In genomic region chr5:176441921-176442323, GRCh38 we compare ENCODE assay signal across 15 cellular contexts. TPM values are rescaled to one million over a fixed set of nuclear protein-coding genes. Genes with fewer than 3 reads are reported as not detected.
DNase-seq lines count a peak whose midpoint lies in the region; ATAC-seq, FAIRE-seq and TF ChIP-seq lines count a peak whose summit lies in the region.
"Had no signal": no experiment of that assay in that cellular context is flagged by ENCODE, and none has a peak within 500 bp of the region (broad histone marks: within the 10 kb centered on the region; RNA-seq: fewer than 3 reads in every experiment).

No MANE protein-coding gene starts in this region.

- FAIRE-seq in A549 (lab: Jason Lieb, UNC) = no peak
- FAIRE-seq: kidney had no signal

- in situ Hi-C loops in Panc1 (cut with HindIII; ENCODE audit: low pct_unique_long_range_greater_than_20kb, low sequenced_read_pairs) = no loop called here

- H3K27ac Mint-ChIP-seq in CD8-positive, alpha-beta memory T cell = no peak overlapping the region
- H3K27ac Mint-ChIP-seq: activated T-cell treated with anti-CD3 and anti-CD28 coated beads, Interleukin-2, amount 50 U/mL, for 72 hours had no signal

- TF ChIP-seq EP300 in A549 (IDR thresholded peaks at IDR 0.05) = no peak

- no peaks in the 10 kb centered on the region for H3K9me3 Mint-ChIP-seq in CD8-positive, alpha-beta memory T cell
- H3K9me3 Mint-ChIP-seq: activated T-cell treated with anti-CD3 and anti-CD28 coated beads, Interleukin-2, amount 50 U/mL, for 72 hours; nephron had no signal

- H3K27me3 Mint-ChIP-seq in CD8-positive, alpha-beta memory T cell = peaks cover 6 to 10% of the 10 kb centered on the region in 2 donors

- POLR2A ChIA-PET in A549 (lab: Yijun Ruan, JAX) = interaction anchor here (0.7 kb wide), 1 partner anchor 95 kb away, joined by 4 read pairs; the partner anchor contains the start of gene RNF44
- POLR2A ChIA-PET in Panc1 (lab: Charles Lee) = interaction anchor here (0.6 kb wide), 1 partner anchor 102 kb away, joined by 7 read pairs; no protein-coding TSS in a partner anchor
- POLR2A ChIA-PET in CD8-positive, alpha-beta memory T cell (lab: Charles Lee) = no interaction called here

- no peak overlapping the region for H3K4me3 ChIP-seq in A549
- no peak overlapping the region for H3K4me3 ChIP-seq in HFF-Myc (replicated peaks; ENCODE audit: low read depth, low read length)
- H3K4me3 ChIP-seq in Panc1 (ENCODE audit: low read depth in 2 of 2, low read length in 2 of 2) = 0 out of 4 replicates have a peak overlapping the region, but pooled peaks of 1 of the 2 experiments have one; percentile 5
- H3K4me3 ChIP-seq in fibroblast of pulmonary artery (replicated peaks; ENCODE audit: low read depth, low read length) = no peak overlapping the region
- no peak overlapping the region for H3K4me3 ChIP-seq in CD8-positive, alpha-beta memory T cell (ENCODE audit: low read length)
- H3K4me3 ChIP-seq in Karpas-422 (ENCODE audit: low read length) = no peak overlapping the region
- H3K4me3 ChIP-seq: ascending aorta had no signal

- H3K4me1 ChIP-seq in A549 (peaks cover 17% of the 10 kb centered on the region; the same call in 2 of the 3 replicates), Panc1 (ENCODE audit: control insufficient read depth, insufficient read depth, low read length) (peaks cover 35% of the 10 kb centered on the region), Karpas-422 (ENCODE audit: low read length) (peaks cover 8% of the 10 kb centered on the region)
- H3K4me1 ChIP-seq in CD8-positive, alpha-beta memory T cell (ENCODE audit: insufficient read depth, low read length) = peaks cover 6% of the 10 kb centered on the region

- H3K79me2 ChIP-seq in Karpas-422 (ENCODE audit: low read length) = no peaks in the 10 kb centered on the region

- H3K9me2 ChIP-seq in Karpas-422 (replicated peaks; ENCODE audit: insufficient read depth, low read length) = no peaks in the 10 kb centered on the region

- no peak overlapping the region for H3K4me2 ChIP-seq in A549
- no peak overlapping the region for H3K4me2 ChIP-seq in Karpas-422 (ENCODE audit: low read depth, low read length, poor library complexity, severe bottlenecking)

- H3K27me3 ChIP-seq in Panc1 (ENCODE audit: control insufficient read depth, insufficient read depth, low read length) (no peaks in the 10 kb centered on the region), Karpas-422 (ENCODE audit: low read length) (no peaks in the 10 kb centered on the region)
- H3K27me3 ChIP-seq in CD8-positive, alpha-beta memory T cell (ENCODE audit: insufficient read depth, low read length, poor library complexity, severe bottlenecking) = no peaks in the 10 kb centered on the region
- H3K27me3 ChIP-seq: ascending aorta had no signal

- no peak for TF ChIP-seq RAD21 in A549 (conservative IDR thresholded peaks at IDR 0.05 in 1 of 2, IDR thresholded peaks at IDR 0.05 in 1 of 2)

- no peaks in the 10 kb centered on the region for H3K36me3 Mint-ChIP-seq in CD8-positive, alpha-beta memory T cell

- H3K4me3 Mint-ChIP-seq in CD8-positive, alpha-beta memory T cell = no peak overlapping the region
- H3K4me3 Mint-ChIP-seq: activated T-cell treated with anti-CD3 and anti-CD28 coated beads, Interleukin-2, amount 50 U/mL, for 72 hours; nephron had no signal

- WGBS in A549 (ENCODE audit: missing lambda C conversion rate) = 60% methylated on average over 5 of the region's 5 CpGs

- ATAC-seq in A549 (peak; percentile 43 to 57; a peak in 4 of 6 replicates), Panc1 (peak; percentile 63)

- TF ChIP-seq CTCF in A549 (IDR thresholded peaks at IDR 0.05) (no peak), HFF-Myc (IDR thresholded peaks at IDR 0.05; ENCODE audit: low read depth, low read length, missing control alignments) (no peak), Panc1 (IDR thresholded peaks at IDR 0.05) (no peak), fibroblast of pulmonary artery (IDR thresholded peaks at IDR 0.05; ENCODE audit: low read length, missing control alignments) (no peak)

- H3K9me3 ChIP-seq in A549 = no peaks in the 10 kb centered on the region
- H3K9me3 ChIP-seq in Panc1 (ENCODE audit: control insufficient read depth, insufficient read depth, low read depth, low read length) = no peaks in the 10 kb centered on the region
- no peaks in the 10 kb centered on the region for H3K9me3 ChIP-seq in CD8-positive, alpha-beta memory T cell (ENCODE audit: low read length)
- H3K9me3 ChIP-seq in Karpas-422 (ENCODE audit: low read length) = no peaks in the 10 kb centered on the region
- H3K9me3 ChIP-seq: ascending aorta had no signal

- no peak overlapping the region for H2AFZ ChIP-seq in Karpas-422 (ENCODE audit: low read length)

- CTCF ChIA-PET in A549 (lab: Yijun Ruan, JAX) (interaction anchor here (1.2 to 1.9 kb wide), 2 partner anchors 13 to 26 kb away, joined by 3 to 15 read pairs; partner anchors contain the start of gene CLTB), Panc1 (lab: Charles Lee) (interaction anchor here (0.5 kb wide), 1 partner anchor 138 kb away, joined by 4 read pairs; no protein-coding TSS in a partner anchor)
- CTCF ChIA-PET in CD8-positive, alpha-beta memory T cell (lab: Charles Lee) = no interaction called here

- no peak for TF ChIP-seq POLR2A in A549 (IDR thresholded peaks at IDR 0.05; ENCODE audit: low read length)

- H3K27ac ChIP-seq in A549 (no peak overlapping the region), Panc1 (ENCODE audit: low read length) (peak overlapping the region; percentile 72), Karpas-422 (ENCODE audit: low read length) (no peak overlapping the region)
- H3K27ac ChIP-seq in CD8-positive, alpha-beta memory T cell (ENCODE audit: low read depth, low read length) = no peak overlapping the region
- H3K27ac ChIP-seq: ascending aorta had no signal

- no peak overlapping the region for H3K9ac ChIP-seq in Karpas-422 (ENCODE audit: low read length)

- H4K20me1 ChIP-seq in Karpas-422 (ENCODE audit: insufficient read depth, low read depth, low read length) = no peaks in the 10 kb centered on the region

- intact Hi-C loops in Panc1 (cut with micrococcal nuclease; ENCODE audit: unreplicated experiment) = no loop called here

- BruUV-seq in Panc1 (replicated peaks; lab: Mats Ljungman, UMichigan) = no TSS peak

- H3K36me3 ChIP-seq in Panc1 (ENCODE audit: control insufficient read depth, insufficient read depth, low read length) = no peaks in the 10 kb centered on the region
- no peaks in the 10 kb centered on the region for H3K36me3 ChIP-seq in CD8-positive, alpha-beta memory T cell (ENCODE audit: insufficient read depth, low read length)
- H3K36me3 ChIP-seq in Karpas-422 (ENCODE audit: insufficient read depth, low read length) = no peaks in the 10 kb centered on the region
- H3K36me3 ChIP-seq: ascending aorta had no signal

- DNase-seq in A549 (ENCODE audit: low read depth in 1 of 2, low spot score in 1 of 2) = no peak
- DNase-seq in HFF-Myc (ENCODE audit: extremely low read depth, low read depth) = peak; percentile 36
- DNase-seq in Panc1 (ENCODE audit: low read depth, low spot score) = no peak
- DNase-seq in fibroblast of pulmonary artery (ENCODE audit: low read depth) = peak; percentile 63
- DNase-seq in CD8-positive, alpha-beta memory T cell = no peak
- DNase-seq in SW480 (ENCODE audit: low spot score) = no peak
- no peak for DNase-seq in Karpas-422
- DNase-seq in middle frontal gyrus (ENCODE audit: extremely low spot score, low spot score) = no peak
- DNase-seq: activated CD4-positive, CD25-positive, alpha-beta regulatory T cell; activated T-cell treated with anti-CD3 and anti-CD28 coated beads, Interleukin-2, amount 50 U/mL, for 72 hours; kidney; NCI-H2029; Right ventricle myocardium superior had no signal

- peaks cover 4 to 10% (median 9%) of the 10 kb centered on the region in 3 donors for H3K4me1 Mint-ChIP-seq in CD8-positive, alpha-beta memory T cell
- H3K4me1 Mint-ChIP-seq: nephron had no signal

RNA-seq across cellular contexts. Expression of gene FAF2, which starts 6.3 kb away (rescaled TPM):
- polyA plus RNA-seq in A549 (2011; rRNA removed) (90.3 and 90.6 TPM in 2 replicates), A549 (2017; fragmentation: RNase III; extraction: RNeasy Plus Mini Kit Qiagen cat#74134 plus additional on column Dnase treatment) (42.4 to 43.6 TPM (median 42.5 TPM) in 3 replicates)
- polyA plus RNA-seq in A549 (2012; cell fraction: cytosol; rRNA removed) = 19.1 and 24.3 TPM in 2 replicates
- 19.7 and 28.6 TPM in 2 replicates for polyA plus RNA-seq in A549 (2012; cell fraction: nucleus; rRNA removed)
- 69.9 and 76.2 TPM in 2 replicates for polyA minus RNA-seq in A549 (2011; rRNA and poly(A)+ RNA removed)
- total RNA-seq in Panc1 (2021; ENCODE audit: unreplicated experiment) = 86.6 TPM
- 51.7 TPM for polyA plus RNA-seq in Panc1 (2012; ENCODE audit: insufficient read length)
- total RNA-seq in CD8-positive, alpha-beta memory T cell = 10 to 100 TPM; 45.1 to 45.2 TPM
- 13.5 TPM for polyA plus RNA-seq in CD8-positive, alpha-beta memory T cell
- total RNA-seq in Karpas-422 (2014; rRNA removed; shearing (Covaris generic); ENCODE audit: low replicate concordance) = 22.9 and 37.5 TPM in 2 replicates

RNA-seq across cellular contexts. Expression of gene CLTB, which starts 25.6 kb away (rescaled TPM):
- polyA plus RNA-seq in A549 (2011; rRNA removed) (30.9 and 47.4 TPM in 2 replicates), A549 (2017; fragmentation: RNase III; extraction: RNeasy Plus Mini Kit Qiagen cat#74134 plus additional on column Dnase treatment) (42.2 to 49.8 TPM (median 44.1 TPM) in 3 replicates)
- 90.4 and 94.8 TPM in 2 replicates for polyA plus RNA-seq in A549 (2012; cell fraction: cytosol; rRNA removed)
- 70.3 and 77.1 TPM in 2 replicates for polyA plus RNA-seq in A549 (2012; cell fraction: nucleus; rRNA removed)
- 17.0 and 19.8 TPM in 2 replicates for polyA minus RNA-seq in A549 (2011; rRNA and poly(A)+ RNA removed)
- 124 TPM for total RNA-seq in Panc1 (2021; ENCODE audit: unreplicated experiment)
- polyA plus RNA-seq in Panc1 (2012; ENCODE audit: insufficient read length) = 173 TPM
- total RNA-seq in CD8-positive, alpha-beta memory T cell = 10 to 100 TPM; 62.0 to 66.4 TPM
- polyA plus RNA-seq in CD8-positive, alpha-beta memory T cell = 96.3 TPM
- 31.7 and 78.9 TPM in 2 replicates for total RNA-seq in Karpas-422 (2014; rRNA removed; shearing (Covaris generic); ENCODE audit: low replicate concordance)

RNA-seq across cellular contexts. Expression of gene HIGD2A, which starts 53.4 kb away (rescaled TPM):
- polyA plus RNA-seq in A549 (2011; rRNA removed) (102 and 114 TPM in 2 replicates), A549 (2017; fragmentation: RNase III; extraction: RNeasy Plus Mini Kit Qiagen cat#74134 plus additional on column Dnase treatment) (194 to 205 TPM (median 197 TPM) in 3 replicates)
- 284 and 313 TPM in 2 replicates for polyA plus RNA-seq in A549 (2012; cell fraction: cytosol; rRNA removed)
- polyA plus RNA-seq in A549 (2012; cell fraction: nucleus; rRNA removed) = 167 and 175 TPM in 2 replicates
- 69.8 and 87.4 TPM in 2 replicates for polyA minus RNA-seq in A549 (2011; rRNA and poly(A)+ RNA removed)
- 162 TPM for total RNA-seq in Panc1 (2021; ENCODE audit: unreplicated experiment)
- polyA plus RNA-seq in Panc1 (2012; ENCODE audit: insufficient read length) = 179 TPM
- 100 to 1,000 TPM in 1 of 2 experiments, 10 to 100 TPM in 1; 98.3 to 101 TPM for total RNA-seq in CD8-positive, alpha-beta memory T cell
- 221 TPM for polyA plus RNA-seq in CD8-positive, alpha-beta memory T cell
- 146 and 207 TPM in 2 replicates for total RNA-seq in Karpas-422 (2014; rRNA removed; shearing (Covaris generic); ENCODE audit: low replicate concordance)

RNA-seq across cellular contexts. Expression of gene NOP16, which starts 53.5 kb away (rescaled TPM):
- polyA plus RNA-seq in A549 (2011; rRNA removed) (77.5 and 90.7 TPM in 2 replicates), A549 (2017; fragmentation: RNase III; extraction: RNeasy Plus Mini Kit Qiagen cat#74134 plus additional on column Dnase treatment) (106 to 139 TPM (median 127 TPM) in 3 replicates)
- 135 and 187 TPM in 2 replicates for polyA plus RNA-seq in A549 (2012; cell fraction: cytosol; rRNA removed)
- 111 and 119 TPM in 2 replicates for polyA plus RNA-seq in A549 (2012; cell fraction: nucleus; rRNA removed)
- 33.9 and 41.9 TPM in 2 replicates for polyA minus RNA-seq in A549 (2011; rRNA and poly(A)+ RNA removed)
- 76.2 TPM for total RNA-seq in Panc1 (2021; ENCODE audit: unreplicated experiment)
- 101 TPM for polyA plus RNA-seq in Panc1 (2012; ENCODE audit: insufficient read length)
- total RNA-seq in CD8-positive, alpha-beta memory T cell = 100 to 1,000 TPM; 157 to 160 TPM
- 33.5 TPM for polyA plus RNA-seq in CD8-positive, alpha-beta memory T cell
- 19.8 and 57.5 TPM in 2 replicates for total RNA-seq in Karpas-422 (2014; rRNA removed; shearing (Covaris generic); ENCODE audit: low replicate concordance)
- total RNA-seq: ascending aorta had no signal

Comparison
In these comparisons a context has a peak if more than half of its experiments do, and no peak if none do; other contexts are left out.
1. DNase-seq: peak in HFF-Myc (single experiment) and fibroblast of pulmonary artery (single experiment); none in A549 (0 of 2), Panc1 (single experiment), CD8-positive, alpha-beta memory T cell (0 of 5), SW480 (single experiment), Karpas-422 (single experiment) and middle frontal gyrus (single experiment).